In genomic region chr4:16079046-16079445, GRCh38 we compare ENCODE assay signal across 1 cellular context.
TF ChIP-seq lines count a peak whose summit lies in the region.

No MANE protein-coding gene starts in this region.

TF ChIP-seq in GM23338, 12 proteins besides CTCF, POLR2A, EP300 and RAD21 (continued from another document):
- TF ChIP-seq ZNF462 (CRISPR knock-in tag; IDR thresholded peaks at IDR 0.05): no peak
- TF ChIP-seq CREB1 (CRISPR knock-in tag; IDR thresholded peaks at IDR 0.05; ENCODE audit: low read depth): no peak
- TF ChIP-seq JUNB (IDR thresholded peaks at IDR 0.05; ENCODE audit: unreplicated experiment): no peak
- no peak for TF ChIP-seq POLR2AphosphoS5 (IDR thresholded peaks at IDR 0.05; ENCODE audit: low read depth)
- TF ChIP-seq EZH2phosphoT487 (IDR thresholded peaks at IDR 0.05; ENCODE audit: unreplicated experiment): no peak
